ENCODE assay signal across 1 cellular context in the genomic region with DNA sequence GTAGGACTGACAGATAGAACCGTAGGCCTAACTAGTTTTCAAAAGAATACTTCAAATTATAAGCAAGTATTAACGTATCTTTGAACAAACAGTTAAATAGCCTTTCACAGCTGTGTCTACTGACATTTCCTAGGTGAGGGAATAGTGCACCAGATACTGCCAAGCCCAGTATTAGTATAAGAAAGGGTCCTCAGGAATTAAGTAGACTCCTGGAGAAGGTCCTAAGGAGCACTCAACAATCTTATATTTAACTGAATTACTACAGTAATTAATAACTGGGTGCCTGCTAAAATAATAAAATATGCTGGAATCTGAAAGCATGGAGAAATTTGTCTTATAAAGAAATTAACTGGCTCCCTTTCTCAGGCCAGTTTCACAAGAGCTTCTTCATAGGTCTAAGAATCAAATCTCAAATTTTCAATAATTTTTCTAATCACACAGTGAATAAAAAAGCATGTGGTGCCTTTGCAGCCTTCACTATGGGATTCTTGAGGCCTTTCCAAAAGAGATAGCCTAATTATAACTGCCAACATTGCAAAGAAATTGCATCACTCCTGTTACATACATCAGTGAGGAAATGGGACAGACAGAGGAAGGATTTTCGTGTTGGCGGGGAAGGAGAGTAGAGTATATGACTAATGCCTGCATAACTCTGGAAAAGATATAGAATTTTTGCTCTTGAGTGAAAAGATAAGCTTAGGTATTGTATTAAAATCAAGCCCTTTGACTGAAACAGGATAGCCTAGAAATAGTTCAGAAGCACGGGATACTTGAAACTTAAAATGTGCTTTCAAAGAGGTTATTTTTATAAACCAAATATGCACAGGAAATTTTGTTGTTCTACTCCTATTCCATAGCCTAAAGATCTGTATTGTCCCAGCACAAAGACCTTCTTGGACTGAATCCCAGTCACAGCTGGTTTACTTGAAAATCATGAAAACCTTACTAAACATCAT.
TF ChIP-seq lines count a peak whose summit lies in the region.

No MANE protein-coding gene starts in this region.

TF ChIP-seq in K562, 482 proteins besides CTCF, POLR2A, EP300 and RAD21 (continued from another document and continues in another):
- TF ChIP-seq ZSCAN32 (CRISPR knock-in tag; IDR thresholded peaks at IDR 0.05): peak; percentile 88
- peak; percentile 41; the same call in 1 of the 2 replicates for TF ChIP-seq CBFA2T2 (conservative IDR thresholded peaks at IDR 0.05)
- TF ChIP-seq, protein P1, sequence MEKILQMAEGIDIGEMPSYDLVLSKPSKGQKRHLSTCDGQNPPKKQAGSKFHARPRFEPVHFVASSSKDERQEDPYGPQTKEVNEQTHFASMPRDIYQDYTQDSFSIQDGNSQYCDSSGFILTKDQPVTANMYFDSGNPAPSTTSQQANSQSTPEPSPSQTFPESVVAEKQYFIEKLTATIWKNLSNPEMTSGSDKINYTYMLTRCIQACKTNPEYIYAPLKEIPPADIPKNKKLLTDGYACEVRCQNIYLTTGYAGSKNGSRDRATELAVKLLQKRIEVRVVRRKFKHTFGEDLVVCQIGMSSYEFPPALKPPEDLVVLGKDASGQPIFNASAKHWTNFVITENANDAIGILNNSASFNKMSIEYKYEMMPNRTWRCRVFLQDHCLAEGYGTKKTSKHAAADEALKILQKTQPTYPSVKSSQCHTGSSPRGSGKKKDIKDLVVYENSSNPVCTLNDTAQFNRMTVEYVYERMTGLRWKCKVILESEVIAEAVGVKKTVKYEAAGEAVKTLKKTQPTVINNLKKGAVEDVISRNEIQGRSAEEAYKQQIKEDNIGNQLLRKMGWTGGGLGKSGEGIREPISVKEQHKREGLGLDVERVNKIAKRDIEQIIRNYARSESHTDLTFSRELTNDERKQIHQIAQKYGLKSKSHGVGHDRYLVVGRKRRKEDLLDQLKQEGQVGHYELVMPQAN (IDR thresholded peaks at IDR 0.05; ENCODE audit: borderline replicate concordance): no peak
- TF ChIP-seq NFE2 (IDR thresholded peaks at IDR 0.05; ENCODE audit: low read depth): no peak; the same call in 1 of the 2 replicates
- TF ChIP-seq CXXC5 (CRISPR knock-in tag; IDR thresholded peaks at IDR 0.05): peak; percentile 52; the same call in 1 of the 2 replicates
- peak; percentile 45; the same call in 1 of the 2 replicates for TF ChIP-seq ZNF197 (CRISPR knock-in tag; IDR thresholded peaks at IDR 0.05; ENCODE audit: low read depth)
- TF ChIP-seq SMARCB1 (IDR thresholded peaks at IDR 0.05; ENCODE audit: insufficient read length, low read depth): no peak
- TF ChIP-seq CBFA2T3 (IDR thresholded peaks at IDR 0.05): peak; percentile 76
- TF ChIP-seq KLF6 (CRISPR knock-in tag; IDR thresholded peaks at IDR 0.05; ENCODE audit: borderline replicate concordance): peak; percentile 55; the same call in 1 of the 2 replicates
- peak; percentile 74 for TF ChIP-seq EP400 (IDR thresholded peaks at IDR 0.05)
- TF ChIP-seq NCOA1 (IDR thresholded peaks at IDR 0.05; ENCODE audit: low read depth): peak; percentile 46; the same call in 1 of the 2 replicates
- TF ChIP-seq CREBBP (IDR thresholded peaks at IDR 0.05; ENCODE audit: low read depth, low read length): no peak
- no peak; the same call in 1 of the 2 replicates for TF ChIP-seq BRD4 (IDR thresholded peaks at IDR 0.05)
- TF ChIP-seq PRMT5 (CRISPR knock-in tag; IDR thresholded peaks at IDR 0.05): no peak
- TF ChIP-seq CREM (IDR thresholded peaks at IDR 0.05; ENCODE audit: low read depth): peak; percentile 57
- peak; percentile 83 for TF ChIP-seq FOXJ2 (tag; IDR thresholded peaks at IDR 0.05)
- TF ChIP-seq ARID1B (IDR thresholded peaks at IDR 0.05): peak; percentile 88
- peak; percentile 26; the same call in 1 of the 2 replicates for TF ChIP-seq ZNF583 (CRISPR knock-in tag; IDR thresholded peaks at IDR 0.05)
- peak; percentile 66; the same call in 1 of the 2 replicates for TF ChIP-seq DMBX1 (CRISPR knock-in tag; IDR thresholded peaks at IDR 0.05; ENCODE audit: borderline replicate concordance)
- TF ChIP-seq MTA2 (IDR thresholded peaks at IDR 0.05; ENCODE audit: low read depth): peak; percentile 12; the same call in 1 of the 2 replicates
- peak; percentile 83 for TF ChIP-seq BRD9 (IDR thresholded peaks at IDR 0.05; ENCODE audit: low read depth, partially characterized antibody)
- peak; percentile 68; the same call in 1 of the 2 replicates for TF ChIP-seq NBN (IDR thresholded peaks at IDR 0.05; ENCODE audit: low read depth)
- TF ChIP-seq NEUROD1 (IDR thresholded peaks at IDR 0.05; ENCODE audit: borderline replicate concordance, low read depth, low read length, partially characterized antibody): peak; percentile 24
- TF ChIP-seq POU5F1 (IDR thresholded peaks at IDR 0.05; ENCODE audit: borderline replicate concordance, low read depth, low read length, partially characterized antibody): no peak
- TF ChIP-seq MYBL2 (IDR thresholded peaks at IDR 0.05; ENCODE audit: low read depth): no peak
- TF ChIP-seq MYBL2 (CRISPR knock-in tag; IDR thresholded peaks at IDR 0.05; ENCODE audit: borderline replicate concordance): no peak
- TF ChIP-seq, protein P2, sequence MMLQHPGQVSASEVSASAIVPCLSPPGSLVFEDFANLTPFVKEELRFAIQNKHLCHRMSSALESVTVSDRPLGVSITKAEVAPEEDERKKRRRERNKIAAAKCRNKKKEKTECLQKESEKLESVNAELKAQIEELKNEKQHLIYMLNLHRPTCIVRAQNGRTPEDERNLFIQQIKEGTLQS (IDR thresholded peaks at IDR 0.05): peak; percentile 98
- TF ChIP-seq, protein P2 (CRISPR knock-in tag; conservative IDR thresholded peaks at IDR 0.05): no peak
- no peak for TF ChIP-seq COPS2 (conservative IDR thresholded peaks at IDR 0.05)
- 0 out of 2 replicates have a peak, but pooled peaks have one; percentile 54 for TF ChIP-seq ZNF586 (CRISPR knock-in tag; conservative IDR thresholded peaks at IDR 0.05)
- no peak for TF ChIP-seq TOE1 (IDR thresholded peaks at IDR 0.05; ENCODE audit: borderline replicate concordance)
- no peak for TF ChIP-seq TOE1 (CRISPR knock-in tag; IDR thresholded peaks at IDR 0.05; ENCODE audit: borderline replicate concordance, low read depth)
- peak; percentile 75 for TF ChIP-seq NCOR1 (IDR thresholded peaks at IDR 0.05)
- TF ChIP-seq MEF2D (tag; conservative IDR thresholded peaks at IDR 0.05; ENCODE audit: low read depth): peak; percentile 79; the same call in 1 of the 2 replicates
- no peak for TF ChIP-seq NR2C1 (IDR thresholded peaks at IDR 0.05)
- peak; percentile 34; the same call in 1 of the 2 replicates for TF ChIP-seq NR2C1 (tag; IDR thresholded peaks at IDR 0.05)
- peak; percentile 23; the same call in 1 of the 2 replicates for TF ChIP-seq HSF4 (CRISPR knock-in tag; IDR thresholded peaks at IDR 0.05; ENCODE audit: borderline replicate concordance)
- TF ChIP-seq, protein P3, sequence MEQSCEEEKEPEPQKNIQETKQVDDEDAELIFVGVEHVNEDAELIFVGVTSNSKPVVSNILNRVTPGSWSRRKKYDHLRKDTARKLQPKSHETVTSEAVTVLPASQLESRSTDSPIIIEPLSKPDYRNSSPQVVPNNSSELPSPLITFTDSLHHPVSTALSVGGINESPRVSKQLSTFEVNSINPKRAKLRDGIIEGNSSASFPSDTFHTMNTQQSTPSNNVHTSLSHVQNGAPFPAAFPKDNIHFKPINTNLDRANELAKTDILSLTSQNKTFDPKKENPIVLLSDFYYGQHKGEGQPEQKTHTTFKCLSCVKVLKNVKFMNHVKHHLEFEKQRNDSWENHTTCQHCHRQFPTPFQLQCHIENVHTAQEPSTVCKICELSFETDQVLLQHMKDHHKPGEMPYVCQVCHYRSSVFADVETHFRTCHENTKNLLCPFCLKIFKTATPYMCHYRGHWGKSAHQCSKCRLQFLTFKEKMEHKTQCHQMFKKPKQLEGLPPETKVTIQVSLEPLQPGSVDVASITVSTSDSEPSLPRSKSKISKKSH (CRISPR knock-in tag; IDR thresholded peaks at IDR 0.05): no peak
- no peak for TF ChIP-seq POLR2AphosphoS5 (IDR thresholded peaks at IDR 0.05; ENCODE audit: control insufficient read depth, insufficient read depth, low read depth, low read length)
- peak; percentile 62; the same call in 1 of the 2 replicates for TF ChIP-seq NFRKB (IDR thresholded peaks at IDR 0.05; ENCODE audit: low read depth)
- TF ChIP-seq, protein P4, sequence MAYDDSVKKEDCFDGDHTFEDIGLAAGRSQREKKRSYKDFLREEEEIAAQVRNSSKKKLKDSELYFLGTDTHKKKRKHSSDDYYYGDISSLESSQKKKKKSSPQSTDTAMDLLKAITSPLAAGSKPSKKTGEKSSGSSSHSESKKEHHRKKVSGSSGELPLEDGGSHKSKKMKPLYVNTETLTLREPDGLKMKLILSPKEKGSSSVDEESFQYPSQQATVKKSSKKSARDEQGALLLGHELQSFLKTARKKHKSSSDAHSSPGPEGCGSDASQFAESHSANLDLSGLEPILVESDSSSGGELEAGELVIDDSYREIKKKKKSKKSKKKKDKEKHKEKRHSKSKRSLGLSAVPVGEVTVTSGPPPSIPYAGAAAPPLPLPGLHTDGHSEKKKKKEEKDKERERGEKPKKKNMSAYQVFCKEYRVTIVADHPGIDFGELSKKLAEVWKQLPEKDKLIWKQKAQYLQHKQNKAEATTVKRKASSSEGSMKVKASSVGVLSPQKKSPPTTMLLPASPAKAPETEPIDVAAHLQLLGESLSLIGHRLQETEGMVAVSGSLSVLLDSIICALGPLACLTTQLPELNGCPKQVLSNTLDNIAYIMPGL (CRISPR knock-in tag; IDR thresholded peaks at IDR 0.05): no peak
- TF ChIP-seq ZSCAN29 (IDR thresholded peaks at IDR 0.05): no peak
- peak; percentile 73 for TF ChIP-seq SMARCE1 (IDR thresholded peaks at IDR 0.05)
- TF ChIP-seq OTX1 (CRISPR knock-in tag; IDR thresholded peaks at IDR 0.05): no peak
- TF ChIP-seq ZNF347 (CRISPR knock-in tag; IDR thresholded peaks at IDR 0.05; ENCODE audit: low read depth): no peak
- TF ChIP-seq, protein P5, sequence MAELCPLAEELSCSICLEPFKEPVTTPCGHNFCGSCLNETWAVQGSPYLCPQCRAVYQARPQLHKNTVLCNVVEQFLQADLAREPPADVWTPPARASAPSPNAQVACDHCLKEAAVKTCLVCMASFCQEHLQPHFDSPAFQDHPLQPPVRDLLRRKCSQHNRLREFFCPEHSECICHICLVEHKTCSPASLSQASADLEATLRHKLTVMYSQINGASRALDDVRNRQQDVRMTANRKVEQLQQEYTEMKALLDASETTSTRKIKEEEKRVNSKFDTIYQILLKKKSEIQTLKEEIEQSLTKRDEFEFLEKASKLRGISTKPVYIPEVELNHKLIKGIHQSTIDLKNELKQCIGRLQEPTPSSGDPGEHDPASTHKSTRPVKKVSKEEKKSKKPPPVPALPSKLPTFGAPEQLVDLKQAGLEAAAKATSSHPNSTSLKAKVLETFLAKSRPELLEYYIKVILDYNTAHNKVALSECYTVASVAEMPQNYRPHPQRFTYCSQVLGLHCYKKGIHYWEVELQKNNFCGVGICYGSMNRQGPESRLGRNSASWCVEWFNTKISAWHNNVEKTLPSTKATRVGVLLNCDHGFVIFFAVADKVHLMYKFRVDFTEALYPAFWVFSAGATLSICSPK (IDR thresholded peaks at IDR 0.05; ENCODE audit: borderline replicate concordance): no peak
- TF ChIP-seq, protein P6, sequence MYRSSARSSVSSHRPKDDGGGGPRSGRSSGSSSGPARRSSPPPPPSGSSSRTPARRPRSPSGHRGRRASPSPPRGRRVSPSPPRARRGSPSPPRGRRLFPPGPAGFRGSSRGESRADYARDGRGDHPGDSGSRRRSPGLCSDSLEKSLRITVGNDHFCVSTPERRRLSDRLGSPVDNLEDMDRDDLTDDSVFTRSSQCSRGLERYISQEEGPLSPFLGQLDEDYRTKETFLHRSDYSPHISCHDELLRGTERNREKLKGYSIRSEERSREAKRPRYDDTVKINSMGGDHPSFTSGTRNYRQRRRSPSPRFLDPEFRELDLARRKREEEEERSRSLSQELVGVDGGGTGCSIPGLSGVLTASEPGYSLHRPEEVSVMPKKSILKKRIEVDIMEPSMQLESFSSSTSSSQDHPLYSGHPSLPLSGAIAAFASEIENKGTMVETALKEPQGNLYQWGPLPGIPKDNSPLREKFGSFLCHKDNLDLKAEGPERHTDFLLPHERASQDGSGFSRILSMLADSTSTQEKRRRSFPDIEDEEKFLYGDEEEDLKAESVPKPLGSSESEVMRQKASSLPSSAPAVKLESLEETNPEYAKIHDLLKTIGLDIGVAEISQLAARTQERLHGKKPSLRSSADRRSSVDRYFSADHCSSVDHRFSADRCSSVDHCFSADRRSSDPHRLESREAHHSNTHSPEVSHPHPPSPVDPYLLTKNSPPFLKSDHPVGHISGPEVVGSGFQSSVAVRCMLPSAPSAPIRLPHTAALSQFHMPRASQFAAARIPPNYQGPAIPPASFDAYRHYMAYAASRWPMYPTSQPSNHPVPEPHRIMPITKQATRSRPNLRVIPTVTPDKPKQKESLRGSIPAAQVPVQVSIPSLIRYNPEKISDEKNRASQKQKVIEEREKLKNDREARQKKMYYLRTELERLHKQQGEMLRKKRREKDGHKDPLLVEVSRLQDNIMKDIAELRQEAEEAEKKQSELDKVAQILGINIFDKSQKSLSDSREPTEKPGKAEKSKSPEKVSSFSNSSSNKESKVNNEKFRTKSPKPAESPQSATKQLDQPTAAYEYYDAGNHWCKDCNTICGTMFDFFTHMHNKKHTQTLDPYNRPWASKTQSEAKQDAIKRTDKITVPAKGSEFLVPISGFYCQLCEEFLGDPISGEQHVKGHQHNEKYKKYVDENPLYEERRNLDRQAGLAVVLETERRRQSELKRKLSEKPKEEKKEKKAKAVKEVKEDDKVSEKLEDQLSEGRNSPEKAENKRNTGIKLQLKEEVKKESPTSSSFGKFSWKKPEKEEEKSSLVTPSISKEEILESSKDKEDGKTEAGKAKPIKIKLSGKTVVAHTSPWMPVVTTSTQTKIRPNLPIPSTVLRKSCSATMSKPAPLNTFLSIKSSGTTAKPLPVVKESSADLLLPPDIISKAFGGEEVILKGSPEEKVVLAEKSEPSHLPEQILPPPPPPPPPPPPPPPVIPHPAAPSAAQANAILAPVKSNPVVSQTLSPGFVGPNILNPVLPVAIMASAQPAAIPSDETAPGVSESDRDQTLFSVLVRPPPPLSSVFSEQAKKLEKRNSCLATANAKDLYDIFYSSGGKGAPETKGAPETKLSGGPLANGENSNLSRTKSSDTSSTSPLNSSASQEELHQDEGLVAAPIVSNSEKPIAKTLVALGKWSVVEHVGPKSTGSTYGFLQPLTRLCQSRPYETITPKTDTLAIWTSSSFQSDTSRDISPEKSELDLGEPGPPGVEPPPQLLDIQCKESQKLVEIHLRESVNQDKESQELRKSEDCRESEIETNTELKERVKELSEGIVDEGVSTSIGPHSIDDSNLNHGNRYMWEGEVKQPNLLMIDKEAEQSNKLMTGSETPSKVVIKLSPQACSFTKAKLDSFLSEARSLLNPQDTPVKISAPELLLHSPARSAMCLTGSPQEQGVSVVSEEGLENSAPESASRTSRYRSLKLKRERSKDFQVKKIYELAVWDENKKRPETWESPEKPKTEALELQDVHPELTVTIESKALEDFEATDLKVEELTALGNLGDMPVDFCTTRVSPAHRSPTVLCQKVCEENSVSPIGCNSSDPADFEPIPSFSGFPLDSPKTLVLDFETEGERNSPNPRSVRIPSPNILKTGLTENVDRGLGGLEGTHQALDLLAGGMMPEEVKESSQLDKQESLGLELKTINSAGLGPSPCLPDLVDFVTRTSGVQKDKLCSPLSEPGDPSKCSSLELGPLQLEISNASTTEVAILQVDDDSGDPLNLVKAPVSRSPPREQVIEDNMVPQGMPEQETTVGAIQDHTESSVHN (IDR thresholded peaks at IDR 0.05; ENCODE audit: borderline replicate concordance in 1 of 2, low read depth in 1 of 2): peak in 1 of 2 experiments; percentile 78; a peak in 2 of 4 replicates
- peak; percentile 73; the same call in 1 of the 2 replicates for TF ChIP-seq ZNF311 (CRISPR knock-in tag; IDR thresholded peaks at IDR 0.05)
